ENCODE assay signal across 8 cellular contexts in genomic region chr6:149717255-149717587, GRCh38. TPM values are rescaled to one million over a fixed set of nuclear protein-coding genes. Genes with fewer than 3 reads are reported as not detected.
DNase-seq lines count a peak whose midpoint lies in the region; ATAC-seq and TF ChIP-seq lines count a peak whose summit lies in the region.

No MANE protein-coding gene starts in this region.

- H3K27me3 ChIP-seq in kidney epithelial cell (ENCODE audit: control insufficient read depth, insufficient read depth, low read length) (no peaks in the 10 kb centered on the region), thyroid gland (no peaks in the 10 kb centered on the region)

- TF ChIP-seq CTCF in kidney epithelial cell (IDR thresholded peaks at IDR 0.05; ENCODE audit: insufficient read depth, low read length, poor library complexity, severe bottlenecking) (no peak), thyroid gland (IDR thresholded peaks at IDR 0.05) (no peak)

- peak overlapping the region; percentile 97 for H3K27ac Mint-ChIP-seq in activated CD8-positive, alpha-beta memory T cell treated with anti-CD3 and anti-CD28 coated beads, Interleukin-2, amount 10 ng/mL, durations not matched to agents 7 days and 5 days
- H3K27ac Mint-ChIP-seq in activated naive CD4-positive, alpha-beta T cell treated with anti-CD3 and anti-CD28 coated beads, Interleukin-2, amount 50 U/mL, for 72 hours: peak overlapping the region; percentile 97 to 99

- no peaks in the 10 kb centered on the region for H3K9me3 ChIP-seq in thyroid gland

- H3K4me3 ChIP-seq in kidney epithelial cell (ENCODE audit: low read depth, low read length) (peak overlapping the region; percentile 99), thyroid gland (replicated peaks in 1 of 3) (peak overlapping the region; percentile 83 to 99 (median 94))

- H3K4me3 Mint-ChIP-seq in activated CD8-positive, alpha-beta memory T cell treated with anti-CD3 and anti-CD28 coated beads, Interleukin-2, amount 10 ng/mL, durations not matched to agents 7 days and 5 days: peak overlapping the region; percentile 92

- intact Hi-C loops in thyroid gland (cut with DNase I): no loop called here

- H3K4me1 Mint-ChIP-seq in activated CD8-positive, alpha-beta memory T cell treated with anti-CD3 and anti-CD28 coated beads, Interleukin-2, amount 10 ng/mL, durations not matched to agents 7 days and 5 days: peaks cover 34% of the 10 kb centered on the region

- DNase-seq in activated CD8-positive, alpha-beta memory T cell treated with anti-CD3 and anti-CD28 coated beads, Interleukin-2, amount 10 ng/mL, durations not matched to agents 7 days and 5 days: no peak
- no peak for DNase-seq in activated CD8-positive, alpha-beta memory T cell treated with anti-CD3 and anti-CD28 coated beads, Interleukin-2, amount 50 U/mL, for 48 hours
- no peak for DNase-seq in activated naive CD4-positive, alpha-beta T cell treated with anti-CD3 and anti-CD28 coated beads, Interleukin-2, amount 50 U/mL, for 72 hours (ENCODE audit: low spot score in 2 of 2)
- no peak for DNase-seq in kidney epithelial cell (ENCODE audit: low read depth)
- DNase-seq in thyroid gland: no peak
- no peak for DNase-seq in HT-29 (ENCODE audit: low spot score)
- no peak for DNase-seq in activated CD4-positive, alpha-beta T cell treated with anti-CD3 and anti-CD28 coated beads for 48 hours

- CTCF ChIA-PET in activated CD8-positive, alpha-beta memory T cell treated with anti-CD3 and anti-CD28 coated beads, Interleukin-2, amount 10 ng/mL, durations not matched to agents 7 days and 5 days (lab: Charles Lee): interaction anchor here (1.0 to 2.8 kb wide), 4 partner anchors 13 to 172 kb away, joined by 3 to 14 read pairs (median 8); partner anchors contain the start of genes GINM1, NUP43 and PPIL4

- H3K36me3 Mint-ChIP-seq in activated CD8-positive, alpha-beta memory T cell treated with anti-CD3 and anti-CD28 coated beads, Interleukin-2, amount 10 ng/mL, durations not matched to agents 7 days and 5 days: peaks cover 22% of the 10 kb centered on the region
- H3K36me3 Mint-ChIP-seq in activated naive CD4-positive, alpha-beta T cell treated with anti-CD3 and anti-CD28 coated beads, Interleukin-2, amount 50 U/mL, for 72 hours: peaks cover 16 to 19% of the 10 kb centered on the region in 2 donors

- ATAC-seq in activated CD8-positive, alpha-beta memory T cell treated with anti-CD3 and anti-CD28 coated beads, Interleukin-2, amount 10 ng/mL, durations not matched to agents 7 days and 5 days: no peak
- no peak for ATAC-seq in activated naive CD4-positive, alpha-beta T cell treated with anti-CD3 and anti-CD28 coated beads, Interleukin-2, amount 50 U/mL, for 72 hours
- no peak for ATAC-seq in HG03442 (IDR thresholded peaks at IDR 0.05; ENCODE audit: unreplicated experiment)

- H3K27me3 Mint-ChIP-seq in activated CD8-positive, alpha-beta memory T cell treated with anti-CD3 and anti-CD28 coated beads, Interleukin-2, amount 10 ng/mL, durations not matched to agents 7 days and 5 days: no peaks in the 10 kb centered on the region

- H3K36me3 ChIP-seq in kidney epithelial cell (ENCODE audit: control insufficient read depth, insufficient read depth, low read length) (no peaks in the 10 kb centered on the region), thyroid gland (no peaks in the 10 kb centered on the region)

- no peak for TF ChIP-seq POLR2A in thyroid gland (IDR thresholded peaks at IDR 0.05)

- H3K4me1 ChIP-seq in thyroid gland: peaks cover 8 to 17% of the 10 kb centered on the region in 2 donors

- peak overlapping the region; percentile 98 to 100 (median 99) for H3K27ac ChIP-seq in thyroid gland

- 0 to 1% methylated on average over 9 of the region's 9 CpGs for WGBS in thyroid gland, 2 donors

- no peaks in the 10 kb centered on the region for H3K9me3 Mint-ChIP-seq in activated CD8-positive, alpha-beta memory T cell treated with anti-CD3 and anti-CD28 coated beads, Interleukin-2, amount 10 ng/mL, durations not matched to agents 7 days and 5 days (ENCODE audit: low read depth)
- no peaks in the 10 kb centered on the region for H3K9me3 Mint-ChIP-seq in activated naive CD4-positive, alpha-beta T cell treated with anti-CD3 and anti-CD28 coated beads, Interleukin-2, amount 50 U/mL, for 72 hours

RNA-seq across cellular contexts. Expression of gene LATS1, which starts 0.7 kb away (rescaled TPM):
- total RNA-seq in activated CD8-positive, alpha-beta memory T cell treated with anti-CD3 and anti-CD28 coated beads, Interleukin-2, amount 10 ng/mL, durations not matched to agents 7 days and 5 days: 10 to 100 TPM; 28.5 to 33.1 TPM
- total RNA-seq in activated naive CD4-positive, alpha-beta T cell treated with anti-CD3 and anti-CD28 coated beads, Interleukin-2, amount 50 U/mL, for 72 hours: 10 to 100 TPM; 21.9 to 29.4 TPM
- total RNA-seq in kidney epithelial cell (20.5 and 23.2 TPM in 2 replicates), thyroid gland (10 to 100 TPM; 25.7 to 32.2 (median 30.0) TPM)
- total RNA-seq in HT-29 (2014; rRNA removed; shearing (Covaris generic)): 9.2 and 9.4 TPM in 2 replicates

RNA-seq across cellular contexts. Expression of gene NUP43, which starts 29.1 kb away (rescaled TPM):
- 10 to 100 TPM; 67.7 to 75.3 TPM for total RNA-seq in activated CD8-positive, alpha-beta memory T cell treated with anti-CD3 and anti-CD28 coated beads, Interleukin-2, amount 10 ng/mL, durations not matched to agents 7 days and 5 days
- 10 to 100 TPM; 77.1 to 98.5 TPM for total RNA-seq in activated naive CD4-positive, alpha-beta T cell treated with anti-CD3 and anti-CD28 coated beads, Interleukin-2, amount 50 U/mL, for 72 hours
- 26.5 and 26.9 TPM in 2 replicates for total RNA-seq in kidney epithelial cell
- 100 to 1,000 TPM in 1 of 4 donors, 10 to 100 TPM in 3; 31.1 to 112 (median 53.7) TPM for total RNA-seq in thyroid gland
- 14.0 and 15.0 TPM in 2 replicates for total RNA-seq in HT-29 (2014; rRNA removed; shearing (Covaris generic))

RNA-seq across cellular contexts. Expression of gene PCMT1, which starts 32.3 kb away (rescaled TPM):
- total RNA-seq in activated CD8-positive, alpha-beta memory T cell treated with anti-CD3 and anti-CD28 coated beads, Interleukin-2, amount 10 ng/mL, durations not matched to agents 7 days and 5 days: 100 to 1,000 TPM in 1 of 2 experiments, 10 to 100 TPM in 1; 96.0 to 102 TPM
- 10 to 100 TPM; 70.7 to 86.9 TPM for total RNA-seq in activated naive CD4-positive, alpha-beta T cell treated with anti-CD3 and anti-CD28 coated beads, Interleukin-2, amount 50 U/mL, for 72 hours
- total RNA-seq in kidney epithelial cell: 110 and 112 TPM in 2 replicates
- 100 to 1,000 TPM in 1 of 4 donors, 10 to 100 TPM in 3; 62.2 to 133 (median 77.9) TPM for total RNA-seq in thyroid gland
- total RNA-seq in HT-29 (2014; rRNA removed; shearing (Covaris generic)): 83.7 and 100 TPM in 2 replicates
